In the genomic region with DNA sequence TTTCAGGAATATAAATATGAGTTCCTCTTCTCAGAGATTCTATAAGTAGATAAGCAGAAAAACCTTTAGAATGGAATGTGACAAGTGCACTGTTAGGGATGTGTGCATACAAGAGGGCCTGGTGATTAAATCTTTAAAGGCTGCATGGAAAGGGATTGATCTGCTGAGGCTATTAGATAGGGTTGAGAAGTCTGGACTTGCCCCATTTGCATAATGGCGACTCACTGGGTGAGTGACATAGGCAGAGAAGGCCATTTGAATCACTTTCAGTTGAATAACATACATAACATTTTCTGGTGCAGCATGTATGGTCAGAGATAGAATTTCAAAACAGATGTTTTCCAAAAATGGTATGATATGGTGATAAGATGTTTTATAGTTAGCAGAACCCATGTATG, we compare ENCODE assay signal across 24 cellular contexts.
DNase-seq lines count a peak whose midpoint lies in the region; ATAC-seq and TF ChIP-seq lines count a peak whose summit lies in the region.
"Had no signal": no experiment of that assay in that cellular context is flagged by ENCODE, and none has a peak within 500 bp of the region (broad histone marks: within the 10 kb centered on the region; RNA-seq: fewer than 3 reads in every experiment).

No MANE protein-coding gene starts in this region.

- no peaks in the 10 kb centered on the region for H3K4me1 Mint-ChIP-seq in activated naive CD4-positive, alpha-beta T cell treated with anti-CD3 and anti-CD28 coated beads for 36 hours (ENCODE audit: low read depth)
- no peaks in the 10 kb centered on the region for H3K4me1 Mint-ChIP-seq in stimulated activated naive CD8-positive, alpha-beta T cell treated with anti-CD3 and anti-CD28 coated beads, Interleukin-15, amount 100 ng/mL, for 72 hours
- H3K4me1 Mint-ChIP-seq: activated CD4-positive, alpha-beta T cell treated with anti-CD3 and anti-CD28 coated beads, Interleukin-2, amount 10 ng/mL, durations not matched to agents 7 days and 5 days; activated naive CD8-positive, alpha-beta T cell treated with anti-CD3 and anti-CD28 coated beads, Interleukin-2, amount 50 U/mL, for 24 hours; natural killer cell had no signal

- DNase-seq in activated naive CD4-positive, alpha-beta T cell treated with anti-CD3 and anti-CD28 coated beads for 36 hours = peak; percentile 21
- DNase-seq in activated naive CD4-positive, alpha-beta T cell treated with anti-CD3 and anti-CD28 coated beads, Interleukin-2, amount 50 U/mL, for 16 hours = no peak
- DNase-seq in OCI-M1 (lab: John Stamatoyannopoulos, UW) = peak; percentile 64
- DNase-seq in foreskin keratinocyte = peak; percentile 22 to 62
- no peak for DNase-seq in stimulated activated naive CD8-positive, alpha-beta T cell treated with anti-CD3 and anti-CD28 coated beads, Interleukin-15, amount 100 ng/mL, for 72 hours
- no peak for DNase-seq in HK-2 (ENCODE audit: unreplicated experiment)
- no peak for DNase-seq in GM03348 (ENCODE audit: low spot score)
- DNase-seq: activated CD4-positive, alpha-beta T cell treated with anti-CD3 and anti-CD28 coated beads, Interleukin-2, amount 10 ng/mL, durations not matched to agents 7 days and 5 days; activated effector memory CD4-positive, alpha-beta T cell treated with Interleukin-2 at 50 U/mL for 16 hours; activated naive CD8-positive, alpha-beta T cell treated with anti-CD3 and anti-CD28 coated beads, Interleukin-2, amount 50 U/mL, for 24 hours; Caco-2; effector CD8-positive, alpha-beta T cell; glutamatergic neuron; KG1; left cardiac atrium; MV-4-11; natural killer cell; NCI-H187; NCI-H446; ovary had no signal

- no peaks in the 10 kb centered on the region for H3K9me3 Mint-ChIP-seq in activated naive CD4-positive, alpha-beta T cell treated with anti-CD3 and anti-CD28 coated beads for 36 hours
- H3K9me3 Mint-ChIP-seq in stimulated activated naive CD8-positive, alpha-beta T cell treated with anti-CD3 and anti-CD28 coated beads, Interleukin-15, amount 100 ng/mL, for 72 hours = no peaks in the 10 kb centered on the region
- H3K9me3 Mint-ChIP-seq: activated CD4-positive, alpha-beta T cell treated with anti-CD3 and anti-CD28 coated beads, Interleukin-2, amount 10 ng/mL, durations not matched to agents 7 days and 5 days; activated naive CD8-positive, alpha-beta T cell treated with anti-CD3 and anti-CD28 coated beads, Interleukin-2, amount 50 U/mL, for 24 hours; natural killer cell; T-helper 1 cell treated with Interleukin-12 subunit alpha and Interleukin-12 subunit beta and Interleukin-4 antibody, amounts not matched to agents 30 μg/mL and 1 μg/mL, for 36 hours had no signal

- no peak overlapping the region for H3K4me3 Mint-ChIP-seq in activated naive CD4-positive, alpha-beta T cell treated with anti-CD3 and anti-CD28 coated beads for 36 hours
- H3K4me3 Mint-ChIP-seq in stimulated activated naive CD8-positive, alpha-beta T cell treated with anti-CD3 and anti-CD28 coated beads, Interleukin-15, amount 100 ng/mL, for 72 hours = no peak overlapping the region
- H3K4me3 Mint-ChIP-seq: activated CD4-positive, alpha-beta T cell treated with anti-CD3 and anti-CD28 coated beads, Interleukin-2, amount 10 ng/mL, durations not matched to agents 7 days and 5 days; activated naive CD8-positive, alpha-beta T cell treated with anti-CD3 and anti-CD28 coated beads, Interleukin-2, amount 50 U/mL, for 24 hours; natural killer cell; T-helper 1 cell treated with Interleukin-12 subunit alpha and Interleukin-12 subunit beta and Interleukin-4 antibody, amounts not matched to agents 30 μg/mL and 1 μg/mL, for 36 hours had no signal

- no peaks in the 10 kb centered on the region for H3K36me3 Mint-ChIP-seq in activated naive CD4-positive, alpha-beta T cell treated with anti-CD3 and anti-CD28 coated beads for 36 hours (ENCODE audit: low read depth)
- H3K36me3 Mint-ChIP-seq: natural killer cell had no signal

- no peaks in the 10 kb centered on the region for H3K27me3 ChIP-seq in foreskin keratinocyte
- H3K27me3 ChIP-seq: BLaER1, ovary, right atrium auricular region had no signal

- CTCF ChIA-PET in activated naive CD4-positive, alpha-beta T cell treated with anti-CD3 and anti-CD28 coated beads for 36 hours (lab: Charles Lee) = no interaction called here

- ATAC-seq in foreskin keratinocyte (peak; percentile 59), GM18519 (IDR thresholded peaks at IDR 0.05; ENCODE audit: low FRiP score, unreplicated experiment) (no peak)
- peak; percentile 33 for ATAC-seq in stimulated activated naive CD8-positive, alpha-beta T cell treated with anti-CD3 and anti-CD28 coated beads, Interleukin-15, amount 100 ng/mL, for 72 hours
- ATAC-seq: activated naive CD8-positive, alpha-beta T cell treated with anti-CD3 and anti-CD28 coated beads, Interleukin-2, amount 50 U/mL, for 24 hours; left cardiac atrium; natural killer cell had no signal

- no peak for TF ChIP-seq CTCF in foreskin keratinocyte (conservative IDR thresholded peaks at IDR 0.05)

- intact Hi-C loops in activated naive CD4-positive, alpha-beta T cell treated with anti-CD3 and anti-CD28 coated beads for 36 hours (cut with micrococcal nuclease) = no loop called here

- no peak overlapping the region for H3K27ac Mint-ChIP-seq in activated naive CD4-positive, alpha-beta T cell treated with anti-CD3 and anti-CD28 coated beads for 36 hours
- H3K27ac Mint-ChIP-seq in stimulated activated naive CD8-positive, alpha-beta T cell treated with anti-CD3 and anti-CD28 coated beads, Interleukin-15, amount 100 ng/mL, for 72 hours = peak overlapping the region in 1 of 2 donors; percentile 82
- H3K27ac Mint-ChIP-seq: activated CD4-positive, alpha-beta T cell treated with anti-CD3 and anti-CD28 coated beads, Interleukin-2, amount 10 ng/mL, durations not matched to agents 7 days and 5 days; activated naive CD8-positive, alpha-beta T cell treated with anti-CD3 and anti-CD28 coated beads, Interleukin-2, amount 50 U/mL, for 24 hours; natural killer cell; T-helper 1 cell treated with Interleukin-12 subunit alpha and Interleukin-12 subunit beta and Interleukin-4 antibody, amounts not matched to agents 30 μg/mL and 1 μg/mL, for 36 hours had no signal

- peaks cover 4% of the 10 kb centered on the region for H3K27me3 Mint-ChIP-seq in activated naive CD4-positive, alpha-beta T cell treated with anti-CD3 and anti-CD28 coated beads for 36 hours (ENCODE audit: low read depth)
- H3K27me3 Mint-ChIP-seq in stimulated activated naive CD8-positive, alpha-beta T cell treated with anti-CD3 and anti-CD28 coated beads, Interleukin-15, amount 100 ng/mL, for 72 hours = peaks cover 12% of the 10 kb centered on the region
- H3K27me3 Mint-ChIP-seq: activated naive CD8-positive, alpha-beta T cell treated with anti-CD3 and anti-CD28 coated beads, Interleukin-2, amount 50 U/mL, for 24 hours had no signal

- no peak overlapping the region for H3K27ac ChIP-seq in foreskin keratinocyte
- H3K27ac ChIP-seq: BLaER1, ovary, right atrium auricular region had no signal

- H3K4me1 ChIP-seq in foreskin keratinocyte = no peaks in the 10 kb centered on the region

Comparison
In these comparisons a context has a peak if more than half of its experiments do, and no peak if none do; other contexts are left out.
1. DNase-seq: peak in activated naive CD4-positive, alpha-beta T cell treated with anti-CD3 and anti-CD28 coated beads for 36 hours (single experiment), OCI-M1 (single experiment) and foreskin keratinocyte (2 of 2); none in activated naive CD4-positive, alpha-beta T cell treated with anti-CD3 and anti-CD28 coated beads, Interleukin-2, amount 50 U/mL, for 16 hours (single experiment), stimulated activated naive CD8-positive, alpha-beta T cell treated with anti-CD3 and anti-CD28 coated beads, Interleukin-15, amount 100 ng/mL, for 72 hours (0 of 2), HK-2 (single experiment) and GM03348 (single experiment).